Comparison of ENCODE assay signal across 8 cellular contexts in the genomic region with DNA sequence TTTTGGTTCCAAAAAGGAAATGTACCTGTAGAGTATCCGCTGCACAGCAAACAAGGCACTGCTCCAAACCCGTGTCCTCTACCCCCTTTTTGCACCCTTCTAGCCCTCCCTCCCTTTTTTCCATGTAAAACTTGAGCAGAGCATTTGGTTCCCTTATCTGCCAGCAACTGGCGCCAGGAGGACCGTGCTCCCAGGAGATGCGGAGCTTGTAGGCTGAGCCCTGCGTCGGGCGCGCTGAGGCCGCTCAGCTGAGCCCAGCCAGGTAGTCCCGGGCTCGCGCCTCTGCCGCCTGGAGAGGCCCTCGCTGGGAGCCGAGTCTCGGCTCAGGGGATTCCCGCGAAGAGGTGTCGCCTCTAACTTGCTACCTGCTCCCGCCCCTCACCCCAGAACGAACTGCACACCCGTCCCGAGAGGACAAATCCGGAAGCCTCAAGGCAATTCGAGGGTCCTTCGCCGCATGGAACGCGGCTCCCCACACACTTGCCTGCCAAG. TPM values are rescaled to one million over a fixed set of nuclear protein-coding genes. Genes with fewer than 3 reads are reported as not detected.
DNase-seq lines count a peak whose midpoint lies in the region; ATAC-seq and TF ChIP-seq lines count a peak whose summit lies in the region.

No MANE protein-coding gene starts in this region.

- H3K9me3 ChIP-seq in KOPT-K1 (ENCODE audit: insufficient read depth, low read length, poor library complexity, severe bottlenecking) (no peaks in the 10 kb centered on the region), iPS-18c (ENCODE audit: control insufficient read depth, insufficient read depth, low read length) (no peaks in the 10 kb centered on the region), smooth muscle cell (replicated peaks; ENCODE audit: low read depth) (no peaks in the 10 kb centered on the region)

- peaks cover 44% of the 10 kb centered on the region for H3K36me3 ChIP-seq in KOPT-K1 (ENCODE audit: insufficient read depth, low read length)
- no peaks in the 10 kb centered on the region for H3K36me3 ChIP-seq in smooth muscle cell (ENCODE audit: low read depth)

- H3K79me2 ChIP-seq in smooth muscle cell (ENCODE audit: low read depth) = peaks cover 50% of the 10 kb centered on the region

- H3K4me2 ChIP-seq in smooth muscle cell = peak overlapping the region; percentile 88

- peak overlapping the region; percentile 99 for H3K4me3 ChIP-seq in astrocyte of the spinal cord (ENCODE audit: low read depth, low read length)
- H3K4me3 ChIP-seq in iPS-18c (ENCODE audit: insufficient read depth, low read depth, low read length) = peak overlapping the region; percentile 93
- H3K4me3 ChIP-seq in smooth muscle cell = peak overlapping the region; percentile 79

- WGBS in smooth muscle cell (ENCODE audit: low lambda C conversion rate) = under 1% methylated on average over 27 of the region's 30 CpGs

- H3K9ac ChIP-seq in smooth muscle cell (ENCODE audit: low read depth) = peak overlapping the region; percentile 80

- peaks cover 6% of the 10 kb centered on the region for H3K4me1 ChIP-seq in smooth muscle cell (ENCODE audit: low read depth)

- in situ Hi-C loops in astrocyte of the spinal cord (cut with HindIII; ENCODE audit: low sequenced_read_pairs) = no loop called here

- DNase-seq in GF-D8 (lab: John Stamatoyannopoulos, UW) (peak; percentile 6), T-helper 22 cell (ENCODE audit: low read depth) (peak; percentile 72), astrocyte of the spinal cord (ENCODE audit: low read depth, low spot score) (peak; percentile 55), smooth muscle cell (lab: John Stamatoyannopoulos, UW; ENCODE audit: unreplicated experiment) (no peak), 8988T (no peak)

- H4K20me1 ChIP-seq in smooth muscle cell (ENCODE audit: low read depth) = peaks cover 47% of the 10 kb centered on the region

- H3F3A ChIP-seq in smooth muscle cell (ENCODE audit: low read depth) = no peaks in the 10 kb centered on the region

- H3K27me3 ChIP-seq in smooth muscle cell (ENCODE audit: low read depth) = no peaks in the 10 kb centered on the region

- peak; percentile 43 for ATAC-seq in GM21786 (IDR thresholded peaks at IDR 0.05; ENCODE audit: unreplicated experiment)

- TF ChIP-seq CTCF in astrocyte of the spinal cord (IDR thresholded peaks at IDR 0.05; ENCODE audit: low read depth, low read length) = peak; percentile 10
- no peak for TF ChIP-seq CTCF in smooth muscle cell (IDR thresholded peaks at IDR 0.05; ENCODE audit: borderline replicate concordance, insufficient read depth, poor library complexity, severe bottlenecking)

- peak overlapping the region; percentile 79 for H3K27ac ChIP-seq in KOPT-K1 (ENCODE audit: low read depth, low read length, poor library complexity, severe bottlenecking)
- H3K27ac ChIP-seq in smooth muscle cell (ENCODE audit: low read depth) = peak overlapping the region; percentile 87

- peak overlapping the region; percentile 98 for H2AFZ ChIP-seq in smooth muscle cell (ENCODE audit: low read depth)

RNA-seq across cellular contexts. Expression of gene TRPM7, which starts 0.6 kb away (rescaled TPM):
- total RNA-seq in smooth muscle cell = 28.2 and 32.8 TPM in 2 replicates
- 5.6 and 6.3 TPM in 2 replicates for polyA plus RNA-seq in smooth muscle cell

Comparison
In these comparisons a context has a peak if more than half of its experiments do, and no peak if none do; other contexts are left out.
1. DNase-seq: peak in GF-D8 (single experiment), T-helper 22 cell (single experiment) and astrocyte of the spinal cord (single experiment); none in smooth muscle cell (single experiment) and 8988T (single experiment).
2. Peak in every context shown above with its lines, with median percentiles within 50 percentile points of each other: H3K4me3 ChIP-seq.